Comparison of ENCODE assay signal across 9 cellular contexts in the genomic region with DNA sequence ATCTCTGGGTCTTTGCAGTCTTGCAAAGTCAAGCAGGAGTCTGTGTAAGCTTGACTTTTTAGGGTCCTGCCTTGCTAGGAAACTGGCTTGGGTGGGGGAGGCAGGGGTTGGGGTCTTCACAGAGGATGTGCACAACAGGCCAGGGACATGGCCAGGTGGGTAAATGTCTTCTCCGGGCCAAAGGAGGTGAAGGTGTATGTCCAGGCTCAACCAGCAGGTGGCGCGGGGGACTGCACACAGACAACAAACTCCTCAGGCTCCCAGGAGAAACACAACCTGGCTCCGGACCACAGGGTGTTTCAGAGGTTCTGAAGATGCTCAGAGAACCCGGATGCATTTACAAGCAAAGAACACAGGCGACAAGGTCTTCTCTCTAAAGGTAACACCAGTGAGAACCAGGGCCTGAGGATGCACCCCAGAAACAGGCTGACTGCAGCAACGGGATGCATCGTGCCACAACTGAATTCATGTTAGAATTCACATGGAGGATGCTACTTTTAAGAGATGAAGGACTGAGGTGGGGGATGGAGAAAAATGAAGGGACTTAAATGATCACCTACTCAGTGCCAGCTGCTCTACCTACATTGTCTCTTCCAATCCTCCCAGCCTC. TPM values are rescaled to one million over a fixed set of nuclear protein-coding genes. Genes with fewer than 3 reads are reported as not detected.
A peak's percentile ranks its signal among the peaks of the same experiment; 100 is the strongest.
DNase-seq lines count a peak whose midpoint lies in the region; ATAC-seq and TF ChIP-seq lines count a peak whose summit lies in the region.
"Had no signal": no experiment of that assay in that cellular context is flagged by ENCODE, and none has a peak within 500 bp of the region (broad histone marks: within the 10 kb centered on the region; RNA-seq: fewer than 3 reads in every experiment).

No MANE protein-coding gene starts in this region.

- intact Hi-C loops in MCF 10A (cut with micrococcal nuclease): loop anchor here (5.0 kb wide), 2 partner anchors 132 to 258 kb away; a partner anchor contains a TSS
- intact Hi-C loops in left lung (cut with DNase I): loop anchor here in 1 of 2 donors (5.0 kb wide), 1 partner anchor 88 kb away; no protein-coding TSS in a partner anchor

- CTCF ChIA-PET in MCF 10A (lab: Yijun Ruan, JAX): interaction anchor here (0.5 to 5.5 kb wide), 17 partner anchors 22 to 759 kb away, joined by 3 to 68 read pairs (median 3); no protein-coding TSS in a partner anchor

- H3K4me3 ChIP-seq in Jurkat, Clone E6-1 (ENCODE audit: low read length): no peak overlapping the region
- H3K4me3 ChIP-seq in left lung: no peak overlapping the region
- H3K4me3 ChIP-seq: skin epidermis had no signal

- H3K27me3 ChIP-seq in left lung: peaks cover 0 to 26% of the 10 kb centered on the region in 2 donors

- no peak for ATAC-seq in left lung

- POLR2A ChIA-PET in MCF 10A (lab: Yijun Ruan, JAX): interaction anchor here (0.8 to 2.7 kb wide), 9 partner anchors 10 to 259 kb away, joined by 3 to 48 read pairs (median 11); a partner anchor contains a TSS

- no peaks in the 10 kb centered on the region for H3K9me3 Mint-ChIP-seq in MCF 10A (ENCODE audit: unreplicated experiment)

- peak overlapping the region; percentile 40 for H3K27ac Mint-ChIP-seq in MCF 10A (ENCODE audit: low read depth, unreplicated experiment)

- no peaks in the 10 kb centered on the region for H3K9me3 ChIP-seq in left lung

- TF ChIP-seq CTCF in MCF 10A (IDR thresholded peaks at IDR 0.05; ENCODE audit: unreplicated experiment) (peak; percentile 69), left lung (IDR thresholded peaks at IDR 0.05) (peak; percentile 35 to 75)

- H3K36me3 Mint-ChIP-seq in MCF 10A (ENCODE audit: insufficient read depth, unreplicated experiment): peaks cover 4% of the 10 kb centered on the region

- H3K4me3 Mint-ChIP-seq in MCF 10A (ENCODE audit: unreplicated experiment): peak overlapping the region; percentile 35

- peaks cover 25 to 37% of the 10 kb centered on the region in 2 donors for H3K4me1 ChIP-seq in left lung

- H3K27ac ChIP-seq in left lung: no peak overlapping the region

- H3K4me1 Mint-ChIP-seq in MCF 10A (ENCODE audit: insufficient read depth, unreplicated experiment): peaks cover 85% of the 10 kb centered on the region

- no TSS peak for BruUV-seq in MCF 10A (replicated peaks; lab: Mats Ljungman, UMichigan)

- DNase-seq in DMS 273 treated with DMSO at 0.1 percent for 48 hours (lab: John Stamatoyannopoulos, UW) (peak; percentile 8), T1000 (lab: John Stamatoyannopoulos, UW) (peak; percentile 6), MCF 10A (ENCODE audit: unreplicated experiment) (peak; percentile 69), left lung (no peak), amniotic stem cell (lab: John Stamatoyannopoulos, UW) (no peak), NCI-H2029 treated with DMSO at 0.1 percent for 48 hours (lab: John Stamatoyannopoulos, UW) (no peak)
- DNase-seq in Jurkat, Clone E6-1 (ENCODE audit: low read depth, low spot score): peak; percentile 44
- peak; percentile 23 for DNase-seq in stimulated activated CD8-positive, alpha-beta memory T cell treated with anti-CD3 and anti-CD28 coated beads, Interleukin-4, amount 100 ng/mL, for 24 hours (ENCODE audit: low read depth)

- H3K36me3 ChIP-seq in left lung: no peaks in the 10 kb centered on the region

- no peaks in the 10 kb centered on the region for H3K27me3 Mint-ChIP-seq in MCF 10A (ENCODE audit: insufficient read depth, unreplicated experiment)

RNA-seq across cellular contexts. Expression of a gene that starts 56.0 kb away (rescaled TPM):
- polyA plus RNA-seq in Jurkat, Clone E6-1 (2012; ENCODE audit: insufficient read depth, insufficient read length): 0.11 TPM
- total RNA-seq in MCF 10A (2022) (52.9 and 72.8 TPM in 2 replicates), left lung (10 to 100 TPM; 31.9 to 34.3 TPM)

Comparison
In these comparisons a context has a peak if more than half of its experiments do, and no peak if none do; other contexts are left out.
1. DNase-seq: peak in DMS 273 treated with DMSO at 0.1 percent for 48 hours (single experiment), Jurkat, Clone E6-1 (single experiment), T1000 (single experiment), MCF 10A (single experiment) and stimulated activated CD8-positive, alpha-beta memory T cell treated with anti-CD3 and anti-CD28 coated beads, Interleukin-4, amount 100 ng/mL, for 24 hours (single experiment); none in left lung (0 of 2), amniotic stem cell (single experiment) and NCI-H2029 treated with DMSO at 0.1 percent for 48 hours (single experiment).